In the genomic region with DNA sequence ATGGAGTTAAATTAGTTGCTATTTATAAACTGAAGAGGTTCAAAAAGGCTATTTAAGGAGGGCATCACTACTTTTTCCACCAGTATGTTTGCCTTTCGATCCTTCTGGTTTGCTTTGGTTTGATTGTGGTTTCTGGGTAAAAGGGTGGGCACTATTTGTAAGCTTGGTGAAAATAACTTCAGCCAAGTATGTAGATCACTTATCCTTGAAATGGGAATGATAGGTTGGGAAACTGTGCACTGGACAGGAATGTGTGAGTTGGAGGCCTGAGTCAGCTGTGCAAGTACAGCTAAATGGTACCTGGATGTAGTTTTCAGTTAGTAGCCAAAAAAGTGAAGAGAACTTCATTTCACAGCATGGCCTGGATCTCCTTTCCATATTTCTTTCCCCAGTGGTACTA, we compare ENCODE assay signal across 25 cellular contexts.
"Had no signal": no experiment of that assay in that cellular context is flagged by ENCODE, and none has a peak within 500 bp of the region (broad histone marks: within the 10 kb centered on the region; RNA-seq: fewer than 3 reads in every experiment).

No MANE protein-coding gene starts in this region.

- H3K4me3 Mint-ChIP-seq: activated B cell treated with CpG ODN at 0.5 μM for 24 hours; activated CD4-positive, alpha-beta memory T cell treated with anti-CD3 and anti-CD28 coated beads for 36 hours; activated CD4-positive, alpha-beta T cell treated with anti-CD3 and anti-CD28 coated beads, Interleukin-2, amount 10 ng/mL, durations not matched to agents 7 days and 5 days; activated naive CD4-positive, alpha-beta T cell treated with anti-CD3 and anti-CD28 coated beads for 36 hours; activated naive CD8-positive, alpha-beta T cell; activated T-cell treated with anti-CD3 and anti-CD28 coated beads, Interleukin-2, amount 50 U/mL, for 4 hours; central memory CD8-positive, alpha-beta T cell; T-helper 1 cell treated with Interleukin-12 subunit alpha and Interleukin-12 subunit beta and Interleukin-4 antibody, amounts not matched to agents 30 μg/mL and 1 μg/mL, for 36 hours had no signal

- H3K9me3 ChIP-seq: body of pancreas, SJSA1 had no signal

- ATAC-seq: activated T-cell treated with anti-CD3 and anti-CD28 coated beads, Interleukin-2, amount 50 U/mL, for 4 hours; body of pancreas; K562; PC-3; SK-N-SH treated with all-trans-retinoic acid at 6 μM for 48 hours had no signal

- H3K4me3 ChIP-seq: body of pancreas, K562, SJSA1 had no signal

- FAIRE-seq: K562, RCC 7860 had no signal

- DNase-seq: activated B cell treated with CpG ODN at 0.5 μM for 24 hours; activated CD4-positive, alpha-beta memory T cell treated with anti-CD3 and anti-CD28 coated beads for 36 hours; activated CD4-positive, alpha-beta T cell treated with anti-CD3 and anti-CD28 coated beads, Interleukin-2, amount 10 ng/mL, durations not matched to agents 7 days and 5 days; activated CD8-positive, alpha-beta memory T cell treated with anti-CD3 and anti-CD28 coated beads for 24 hours; activated effector memory CD4-positive, alpha-beta T cell treated with anti-CD3 and anti-CD28 coated beads, Interleukin-2, amount 50 U/mL, for 16 hours; activated naive CD4-positive, alpha-beta T cell treated with anti-CD3 and anti-CD28 coated beads for 36 hours; activated T-cell treated with anti-CD3 and anti-CD28 coated beads, Interleukin-2, amount 50 U/mL, for 4 hours; body of pancreas; Karpas-422; MM.1S; NCI-H1105; NCI-H1436; NCI-H1694 treated with DMSO at 0.1 percent for 48 hours; NCI-H2029 treated with DMSO at 0.1 percent for 48 hours; NCI-H446; NCI-H524; PC-3; SHP77 had no signal

- H3K27ac Mint-ChIP-seq: activated B cell treated with CpG ODN at 0.5 μM for 24 hours; activated CD4-positive, alpha-beta memory T cell treated with anti-CD3 and anti-CD28 coated beads for 36 hours; activated CD4-positive, alpha-beta T cell treated with anti-CD3 and anti-CD28 coated beads, Interleukin-2, amount 10 ng/mL, durations not matched to agents 7 days and 5 days; activated naive CD4-positive, alpha-beta T cell treated with anti-CD3 and anti-CD28 coated beads for 36 hours; activated naive CD8-positive, alpha-beta T cell; T-helper 1 cell treated with Interleukin-12 subunit alpha and Interleukin-12 subunit beta and Interleukin-4 antibody, amounts not matched to agents 30 μg/mL and 1 μg/mL, for 36 hours had no signal

- H3K9me3 Mint-ChIP-seq: activated B cell treated with CpG ODN at 0.5 μM for 24 hours; activated CD4-positive, alpha-beta memory T cell treated with anti-CD3 and anti-CD28 coated beads for 36 hours; activated CD4-positive, alpha-beta T cell treated with anti-CD3 and anti-CD28 coated beads, Interleukin-2, amount 10 ng/mL, durations not matched to agents 7 days and 5 days; activated naive CD4-positive, alpha-beta T cell treated with anti-CD3 and anti-CD28 coated beads for 36 hours; activated T-cell treated with anti-CD3 and anti-CD28 coated beads, Interleukin-2, amount 50 U/mL, for 4 hours; central memory CD8-positive, alpha-beta T cell; T-helper 1 cell treated with Interleukin-12 subunit alpha and Interleukin-12 subunit beta and Interleukin-4 antibody, amounts not matched to agents 30 μg/mL and 1 μg/mL, for 36 hours had no signal

- H3K27me3 ChIP-seq: body of pancreas, SJSA1 had no signal

- H3K4me1 ChIP-seq: body of pancreas, SJSA1 had no signal

- H3K36me3 ChIP-seq: SJSA1 had no signal

- H3K27ac ChIP-seq: body of pancreas, SJSA1 had no signal

- H3K36me3 Mint-ChIP-seq: activated CD4-positive, alpha-beta memory T cell treated with anti-CD3 and anti-CD28 coated beads for 36 hours; activated naive CD8-positive, alpha-beta T cell had no signal

- H3K27me3 Mint-ChIP-seq: activated naive CD8-positive, alpha-beta T cell had no signal

- H3K4me1 Mint-ChIP-seq: activated B cell treated with CpG ODN at 0.5 μM for 24 hours; activated CD4-positive, alpha-beta T cell treated with anti-CD3 and anti-CD28 coated beads, Interleukin-2, amount 10 ng/mL, durations not matched to agents 7 days and 5 days; central memory CD8-positive, alpha-beta T cell had no signal
